In the genomic region with DNA sequence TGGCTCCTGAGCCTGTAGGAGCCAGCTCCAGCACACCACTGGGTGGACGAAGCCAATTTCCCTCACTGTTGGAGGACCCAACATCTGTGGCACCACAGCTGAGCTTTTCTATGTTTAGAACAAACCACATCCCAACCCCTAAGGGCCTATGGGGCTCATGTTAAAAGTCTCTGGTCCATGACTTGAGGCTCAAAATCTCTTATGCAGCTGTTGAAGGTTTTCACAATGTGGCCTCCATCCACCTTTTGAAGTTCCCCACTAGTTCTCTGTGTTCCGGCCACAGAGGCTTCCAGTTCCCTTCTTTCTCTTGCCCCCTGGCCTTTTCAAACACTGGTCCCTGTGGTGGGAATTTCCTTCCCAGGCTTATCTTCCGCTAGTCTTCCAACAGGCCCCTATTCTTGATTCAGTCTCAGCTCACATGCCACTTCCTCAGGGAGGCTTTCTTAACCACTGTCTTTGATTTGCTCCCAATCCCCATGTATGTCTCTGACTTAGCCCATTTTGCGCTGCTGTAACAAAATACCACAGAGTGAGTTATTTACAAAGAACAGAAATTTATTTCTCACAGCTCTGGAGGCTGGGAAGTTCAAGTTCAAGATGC, we compare ENCODE assay signal across 9 cellular contexts. TPM values are rescaled to one million over a fixed set of nuclear protein-coding genes. Genes with fewer than 3 reads are reported as not detected.
DNase-seq lines count a peak whose midpoint lies in the region; ATAC-seq, FAIRE-seq and TF ChIP-seq lines count a peak whose summit lies in the region.
"Had no signal": no experiment of that assay in that cellular context is flagged by ENCODE, and none has a peak within 500 bp of the region (broad histone marks: within the 10 kb centered on the region; RNA-seq: fewer than 3 reads in every experiment).

No MANE protein-coding gene starts in this region.

- FAIRE-seq in HepG2 (lab: Jason Lieb, UNC): no peak

- H3K36me3 ChIP-seq in HCT116 (ENCODE audit: control insufficient read depth in 1 of 2, insufficient read depth in 2 of 2, low read length in 2 of 2) (no peaks in the 10 kb centered on the region), MM.1S (replicated peaks; ENCODE audit: insufficient read depth, low read length) (no peaks in the 10 kb centered on the region), HepG2 (replicated peaks in 1 of 2; ENCODE audit: control insufficient read depth in 1 of 2, insufficient read depth in 2 of 2, low read length in 2 of 2) (no peaks in the 10 kb centered on the region), tibial nerve (no peaks in the 10 kb centered on the region)

- RAD21 ChIA-PET in HCT116 (lab: Charles Lee; ENCODE audit: low non-redundant PET in 1 of 2, low total read pairs in 2 of 2, uncharacterized antibody in 2 of 2, unreplicated experiment in 2 of 2): no interaction called here

- no peak overlapping the region for H3K27ac ChIP-seq in HCT116 (ENCODE audit: low read depth, low read length)
- peak overlapping the region; percentile 99 for H3K27ac ChIP-seq in MM.1S (ENCODE audit: low read length)
- H3K27ac ChIP-seq in HepG2 (ENCODE audit: extremely low read length, insufficient read depth, low read length): no peak overlapping the region
- H3K27ac ChIP-seq in tibial nerve: no peak overlapping the region

- no peak overlapping the region for H3K4me3 ChIP-seq in HCT116 (replicated peaks in 1 of 2; ENCODE audit: low read depth in 1 of 2, low read length in 2 of 2)
- no peak overlapping the region for H3K4me3 ChIP-seq in MM.1S (ENCODE audit: low read length)
- H3K4me3 ChIP-seq in HepG2 (replicated peaks in 1 of 3; ENCODE audit: insufficient read depth in 1 of 3, low read depth in 2 of 3, low read length in 3 of 3): no peak overlapping the region
- no peak overlapping the region for H3K4me3 ChIP-seq in tibial nerve

- WGBS in HepG2 (ENCODE audit: low lambda C conversion rate): 65% methylated on average over 4 of the region's 4 CpGs
- 79 to 83% methylated on average over 4 of the region's 4 CpGs for WGBS in tibial nerve, 2 donors

- peaks cover 6% of the 10 kb centered on the region for H3K36me3 Mint-ChIP-seq in Calu3 (ENCODE audit: insufficient read depth, unreplicated experiment)

- ATAC-seq in GM18858 (IDR thresholded peaks at IDR 0.05; ENCODE audit: unreplicated experiment) (peak; percentile 43), HCT116 (no peak), HepG2 (no peak)

- peaks cover 17 to 39% of the 10 kb centered on the region in 2 experiments; a peak in 3 of 4 replicates for H3K4me1 ChIP-seq in HCT116 (ENCODE audit: control insufficient read depth in 1 of 2, insufficient read depth in 2 of 2, low read length in 2 of 2)
- peaks cover 43% of the 10 kb centered on the region for H3K4me1 ChIP-seq in MM.1S (ENCODE audit: low read length)
- H3K4me1 ChIP-seq in HepG2 (ENCODE audit: insufficient read depth, low read length): peaks cover 55% of the 10 kb centered on the region
- peaks cover 0 to 21% (median 4%) of the 10 kb centered on the region in 4 donors for H3K4me1 ChIP-seq in tibial nerve

- H3K9me2 ChIP-seq in HCT116 (ENCODE audit: insufficient read depth) (no peaks in the 10 kb centered on the region), MM.1S (replicated peaks; ENCODE audit: insufficient read depth, low read length) (no peaks in the 10 kb centered on the region)

- TF ChIP-seq CTCF in HCT116 (IDR thresholded peaks at IDR 0.05 in 2 of 3, conservative IDR thresholded peaks at IDR 0.05 in 1 of 3; ENCODE audit: borderline replicate concordance in 1 of 3, insufficient read depth in 1 of 3, low read depth in 2 of 3, low read length in 2 of 3): no peak
- no peak for TF ChIP-seq CTCF in MM.1S (IDR thresholded peaks at IDR 0.05; ENCODE audit: low read length)
- no peak for TF ChIP-seq CTCF in HepG2 (CRISPR knock-in tag; IDR thresholded peaks at IDR 0.05)
- no peak for TF ChIP-seq CTCF in tibial nerve (IDR thresholded peaks at IDR 0.05)
- no peak for TF ChIP-seq CTCF in Calu3 (IDR thresholded peaks at IDR 0.05; ENCODE audit: unreplicated experiment)

- no peak overlapping the region for H3K27ac Mint-ChIP-seq in Calu3 (ENCODE audit: unreplicated experiment)

- DNase-seq in HCT116 (ENCODE audit: low read depth, low spot score) (no peak), MM.1S (peak; percentile 94), HepG2 (ENCODE audit: low spot score) (no peak), head of caudate nucleus (no peak), tibial nerve (ENCODE audit: low spot score in 2 of 2) (no peak), Calu3 (no peak), activated gamma-delta T cell (lab: John Stamatoyannopoulos, UW) (no peak)

- H3K79me2 ChIP-seq in HCT116 (ENCODE audit: insufficient read depth, low read length) (peaks cover 3% of the 10 kb centered on the region; the same call in 1 of the 2 replicates), MM.1S (ENCODE audit: low read length) (peaks cover 19% of the 10 kb centered on the region), HepG2 (ENCODE audit: insufficient read depth, low read length) (no peaks in the 10 kb centered on the region)

- no peaks in the 10 kb centered on the region for H3K9me3 Mint-ChIP-seq in Calu3 (ENCODE audit: low read depth, unreplicated experiment)

- H4K20me1 ChIP-seq in HCT116 (ENCODE audit: insufficient read depth): no peaks in the 10 kb centered on the region
- H4K20me1 ChIP-seq in MM.1S (ENCODE audit: insufficient read depth, low read length): no peaks in the 10 kb centered on the region
- no peaks in the 10 kb centered on the region for H4K20me1 ChIP-seq in HepG2 (ENCODE audit: insufficient read depth, low read length)

- POLR2A ChIA-PET in HCT116 (lab: Charles Lee) (interaction anchor here (0.7 kb wide), 1 partner anchor 422 kb away, joined by 3 read pairs; no protein-coding TSS in a partner anchor), HepG2 (lab: Yijun Ruan, JAX) (interaction anchor here (1.2 to 1.8 kb wide), 3 partner anchors 36 to 48 kb away, joined by 4 to 7 read pairs (median 5); partner anchors contain the start of gene IL22RA1)

- H3K4me2 ChIP-seq in HCT116 (ENCODE audit: low read length) (peak overlapping the region; percentile 59; the same call in 1 of the 2 replicates), MM.1S (ENCODE audit: low read depth, low read length) (peak overlapping the region; percentile 68), HepG2 (ENCODE audit: low read depth, low read length) (peak overlapping the region; percentile 75)

- TF ChIP-seq POLR2A in HCT116 (IDR thresholded peaks at IDR 0.05; ENCODE audit: borderline replicate concordance, extremely low read depth, insufficient read depth, insufficient read length) (no peak), HepG2 (IDR thresholded peaks at IDR 0.05; ENCODE audit: insufficient read depth in 1 of 2, low read depth in 2 of 2, low read length in 2 of 2) (no peak), tibial nerve (IDR thresholded peaks at IDR 0.05) (no peak)

- no peak overlapping the region for H3K4me3 Mint-ChIP-seq in Calu3 (ENCODE audit: low read depth, unreplicated experiment)

- peaks cover 39% of the 10 kb centered on the region for H3K4me1 Mint-ChIP-seq in Calu3 (ENCODE audit: low read depth, unreplicated experiment)

- intact Hi-C loops in HCT116 (cut with micrococcal nuclease) (no loop called here), HepG2 (cut with micrococcal nuclease; ENCODE audit: unreplicated experiment) (loop anchor here (10.0 kb wide), 1 partner anchor 444 kb away; no protein-coding TSS in a partner anchor), head of caudate nucleus (cut with DNase I) (no loop called here), Calu3 (cut with micrococcal nuclease; ENCODE audit: unreplicated experiment) (loop anchor here (5.0 to 10.0 kb wide), 2 partner anchors 39 to 116 kb away; no protein-coding TSS in a partner anchor)

- H3K9me3 ChIP-seq in HCT116 (ENCODE audit: control insufficient read depth in 1 of 2, insufficient read depth in 1 of 2, low read depth in 1 of 2, low read length in 2 of 2) (no peaks in the 10 kb centered on the region), MM.1S (replicated peaks; ENCODE audit: insufficient read depth, low read length) (no peaks in the 10 kb centered on the region), HepG2 (ENCODE audit: low read length) (no peaks in the 10 kb centered on the region), tibial nerve (no peaks in the 10 kb centered on the region)

- no TSS peak for BruUV-seq in HCT116 (replicated peaks; lab: Mats Ljungman, UMichigan)
- BruUV-seq in HepG2 (replicated peaks; lab: Mats Ljungman, UMichigan): no TSS peak
- BruUV-seq in Calu3 (replicated peaks; lab: Mats Ljungman, UMichigan): no TSS peak

- H2AFZ ChIP-seq in HCT116 (ENCODE audit: low read depth, low read length, poor library complexity, severe bottlenecking) (no peak overlapping the region), MM.1S (ENCODE audit: low read length) (peak overlapping the region; percentile 25), HepG2 (ENCODE audit: low read length) (no peak overlapping the region)

- TF ChIP-seq EP300 in HepG2 (IDR thresholded peaks at IDR 0.05; ENCODE audit: low read depth in 2 of 2, low read length in 2 of 2): no peak
- TF ChIP-seq EP300 in HepG2 (CRISPR knock-in tag; IDR thresholded peaks at IDR 0.05; ENCODE audit: borderline replicate concordance): no peak
- no peak for TF ChIP-seq EP300 in tibial nerve (IDR thresholded peaks at IDR 0.05)

- H3K27me3 ChIP-seq in HCT116 (ENCODE audit: insufficient read depth, low read length): no peaks in the 10 kb centered on the region
- no peaks in the 10 kb centered on the region for H3K27me3 ChIP-seq in MM.1S (replicated peaks; ENCODE audit: insufficient read depth, low read length)
- H3K27me3 ChIP-seq in HepG2 (ENCODE audit: control insufficient read depth in 1 of 2, insufficient read depth in 2 of 2, low read length in 2 of 2): no peaks in the 10 kb centered on the region
- H3K27me3 ChIP-seq in tibial nerve: peaks cover 0 to 31% of the 10 kb centered on the region in 2 donors

- peaks cover 47% of the 10 kb centered on the region for H3F3A ChIP-seq in MM.1S (ENCODE audit: insufficient read depth, low read length)

- in situ Hi-C loops in HepG2 (cut with HindIII; ENCODE audit: extremely low pct_ligation_motif_present, low pct_unique_long_range_greater_than_20kb): no loop called here

- H3K9ac ChIP-seq in HCT116 (ENCODE audit: low read length) (no peak overlapping the region), MM.1S (ENCODE audit: low read length) (peak overlapping the region; percentile 76), HepG2 (ENCODE audit: insufficient read depth, low read depth, low read length) (no peak overlapping the region)

- CTCF ChIA-PET in HCT116 (lab: Charles Lee) (interaction anchor here (1.7 to 2.1 kb wide), 3 partner anchors 8 to 201 kb away, joined by 7 to 11 read pairs (median 9); no protein-coding TSS in a partner anchor), HepG2 (lab: Yijun Ruan, JAX; ENCODE audit: low intra/inter-chr PET ratio, low total read pairs) (no interaction called here), Calu3 (lab: Charles Lee) (interaction anchor here (1.2 to 1.5 kb wide), 2 partner anchors 8 to 18 kb away, joined by 3 to 6 read pairs; no protein-coding TSS in a partner anchor)

- TF ChIP-seq RAD21 in HCT116 (IDR thresholded peaks at IDR 0.05; ENCODE audit: low read depth): no peak
- no peak for TF ChIP-seq RAD21 in HepG2 (CRISPR knock-in tag; IDR thresholded peaks at IDR 0.05)

- no peaks in the 10 kb centered on the region for H3K27me3 Mint-ChIP-seq in Calu3 (ENCODE audit: unreplicated experiment)

RNA-seq across cellular contexts. Expression of gene IFNLR1, which starts 4.0 kb away (rescaled TPM):
- total RNA-seq in HCT116 (2021; ENCODE audit: unreplicated experiment): 7.6 TPM
- 5.0 TPM in 2 replicates for polyA plus RNA-seq in HCT116 (2012)
- 5.7 and 8.5 TPM in 2 replicates for total RNA-seq in HepG2 (2016; rRNA removed; fragmentation: Illumina TruSeq; extraction: Trizol)
- total RNA-seq in HepG2 (2016; cell fraction: cytosol; rRNA removed; fragmentation: Illumina TruSeq; extraction: Trizol; ENCODE audit: low read depth): 3.8 and 4.0 TPM in 2 replicates
- 5.2 and 8.9 TPM in 2 replicates for total RNA-seq in HepG2 (2016; cell fraction: insoluble cytoplasmic fraction; rRNA removed; fragmentation: Illumina TruSeq; extraction: Trizol)
- total RNA-seq in HepG2 (2016; cell fraction: membrane; rRNA removed; fragmentation: Illumina TruSeq; extraction: Trizol): 5.8 and 6.1 TPM in 2 replicates
- total RNA-seq in HepG2 (2016; cell fraction: nucleus; rRNA removed; fragmentation: Illumina TruSeq; extraction: Trizol): 7.8 TPM in 2 replicates
- polyA plus RNA-seq in HepG2 (2011; rRNA removed): 3.8 and 6.5 TPM in 2 replicates
- polyA plus RNA-seq in HepG2 (2011; cell fraction: cytosol; rRNA removed): 3.4 and 4.6 TPM in 2 replicates
- polyA plus RNA-seq in HepG2 (2011; cell fraction: nucleus; rRNA removed): 4.6 and 5.3 TPM in 2 replicates
- polyA plus RNA-seq in HepG2 (2012): 3.2 and 3.9 TPM in 2 replicates
- polyA plus RNA-seq in HepG2 (2016; cell fraction: cytosol; fragmentation: Illumina TruSeq; extraction: Trizol; ENCODE audit: low read depth): 3.7 and 4.5 TPM in 2 replicates
- polyA plus RNA-seq in HepG2 (2016; cell fraction: insoluble cytoplasmic fraction; fragmentation: Illumina TruSeq; extraction: Trizol; ENCODE audit: low read depth): 2.8 and 3.6 TPM in 2 replicates
- 3.5 and 3.9 TPM in 2 replicates for polyA plus RNA-seq in HepG2 (2016; cell fraction: membrane; fragmentation: Illumina TruSeq; extraction: Trizol; ENCODE audit: low read depth)
- polyA plus RNA-seq in HepG2 (2016; cell fraction: nucleus; fragmentation: Illumina TruSeq; extraction: Trizol; ENCODE audit: insufficient read depth, low read depth): 11.8 and 14.2 TPM in 2 replicates
- 2.1 and 8.3 TPM in 2 replicates for polyA minus RNA-seq in HepG2 (2011; rRNA and poly(A)+ RNA removed; ENCODE audit: low replicate concordance)
- 4.3 TPM in 2 replicates for polyA minus RNA-seq in HepG2 (2011; cell fraction: cytosol; rRNA and poly(A)+ RNA removed)
- polyA minus RNA-seq in HepG2 (2011; cell fraction: nucleus; rRNA and poly(A)+ RNA removed): 2.4 and 3.1 TPM in 2 replicates
- total RNA-seq in tibial nerve: 1 to 10 TPM in 2 of 4 donors, not detected in 2; 1.3 to 1.5 TPM
- 4.5 and 5.0 TPM in 2 replicates for total RNA-seq in Calu3 (2022)

RNA-seq across cellular contexts. Expression of gene IL22RA1, which starts 48.1 kb away (rescaled TPM):
- total RNA-seq in HCT116 (2021; ENCODE audit: unreplicated experiment) (2.1 TPM), HepG2 (2016; rRNA removed; fragmentation: Illumina TruSeq; extraction: Trizol) (2.1 and 4.4 TPM in 2 replicates), tibial nerve (not detected), Calu3 (2022) (1.3 and 2.0 TPM in 2 replicates)
- 1.9 and 2.4 TPM in 2 replicates for polyA plus RNA-seq in HCT116 (2012)
- total RNA-seq in HepG2 (2016; cell fraction: cytosol; rRNA removed; fragmentation: Illumina TruSeq; extraction: Trizol; ENCODE audit: low read depth): 0.91 and 1.6 TPM in 2 replicates
- total RNA-seq in HepG2 (2016; cell fraction: insoluble cytoplasmic fraction; rRNA removed; fragmentation: Illumina TruSeq; extraction: Trizol): 1.5 and 4.4 TPM in 2 replicates
- 3.0 and 3.1 TPM in 2 replicates for total RNA-seq in HepG2 (2016; cell fraction: membrane; rRNA removed; fragmentation: Illumina TruSeq; extraction: Trizol)
- 4.5 and 6.1 TPM in 2 replicates for total RNA-seq in HepG2 (2016; cell fraction: nucleus; rRNA removed; fragmentation: Illumina TruSeq; extraction: Trizol)
- polyA plus RNA-seq in HepG2 (2011; rRNA removed): 10.2 and 13.3 TPM in 2 replicates
- polyA plus RNA-seq in HepG2 (2011; cell fraction: cytosol; rRNA removed): 5.9 and 6.0 TPM in 2 replicates
- 13.5 and 13.6 TPM in 2 replicates for polyA plus RNA-seq in HepG2 (2011; cell fraction: nucleus; rRNA removed)
- 11.8 and 14.1 TPM in 2 replicates for polyA plus RNA-seq in HepG2 (2012)
- polyA plus RNA-seq in HepG2 (2016; cell fraction: cytosol; fragmentation: Illumina TruSeq; extraction: Trizol; ENCODE audit: low read depth): 1.7 and 2.0 TPM in 2 replicates
- polyA plus RNA-seq in HepG2 (2016; cell fraction: insoluble cytoplasmic fraction; fragmentation: Illumina TruSeq; extraction: Trizol; ENCODE audit: low read depth): 2.8 and 3.9 TPM in 2 replicates
- polyA plus RNA-seq in HepG2 (2016; cell fraction: membrane; fragmentation: Illumina TruSeq; extraction: Trizol; ENCODE audit: low read depth): 2.4 and 3.0 TPM in 2 replicates
- 13.6 and 13.9 TPM in 2 replicates for polyA plus RNA-seq in HepG2 (2016; cell fraction: nucleus; fragmentation: Illumina TruSeq; extraction: Trizol; ENCODE audit: insufficient read depth, low read depth)
- polyA minus RNA-seq in HepG2 (2011; rRNA and poly(A)+ RNA removed; ENCODE audit: low replicate concordance): 2.7 and 12.2 TPM in 2 replicates
- polyA minus RNA-seq in HepG2 (2011; cell fraction: cytosol; rRNA and poly(A)+ RNA removed): 4.0 and 5.3 TPM in 2 replicates
- 4.2 and 4.5 TPM in 2 replicates for polyA minus RNA-seq in HepG2 (2011; cell fraction: nucleus; rRNA and poly(A)+ RNA removed)
- total RNA-seq: dermis microvascular lymphatic vessel endothelial cell had no signal

Comparison
In these comparisons a context has a peak if more than half of its experiments do, and no peak if none do; other contexts are left out.
1. intact Hi-C loops: an anchor here in HepG2 (10.0 kb wide) and Calu3 (5.0 to 10.0 kb wide); none called in HCT116 and head of caudate nucleus.